ENCODE assay signal across 19 cellular contexts in genomic region chr10:88038268-88038667, GRCh38.
DNase-seq lines count a peak whose midpoint lies in the region; ATAC-seq and TF ChIP-seq lines count a peak whose summit lies in the region.
"Had no signal": no experiment of that assay in that cellular context is flagged by ENCODE, and none has a peak within 500 bp of the region (broad histone marks: within the 10 kb centered on the region; RNA-seq: fewer than 3 reads in every experiment).

No MANE protein-coding gene starts in this region.

- H3K36me3 ChIP-seq in PC-9 (ENCODE audit: low read depth) (no peaks in the 10 kb centered on the region), fibroblast of lung (ENCODE audit: control insufficient read depth, insufficient read depth, low read length) (no peaks in the 10 kb centered on the region), PC-3 (ENCODE audit: low read depth, low read length) (no peaks in the 10 kb centered on the region)
- H3K36me3 ChIP-seq: HAP-1, heart left ventricle, transverse colon had no signal

- CTCF ChIA-PET in AG04450 (lab: Charles Lee) = no interaction called here
- CTCF ChIA-PET in PC-9 (lab: Charles Lee) = no interaction called here
- CTCF ChIA-PET in WTC11 (lab: Charles Lee) = no interaction called here
- CTCF ChIA-PET in PC-3 (lab: Charles Lee) = no interaction called here

- H3K27ac Mint-ChIP-seq in HFFc6 = 0 out of 2 replicates have a peak overlapping the region, but pooled peaks have one; percentile 29
- H3K27ac Mint-ChIP-seq in WTC11 = no peak overlapping the region
- H3K27ac Mint-ChIP-seq: activated CD4-positive, alpha-beta memory T cell treated with anti-CD3 and anti-CD28 coated beads for 36 hours; endodermal cell had no signal

- no TSS peak for BruUV-seq in PC-9 (replicated peaks; lab: Mats Ljungman, UMichigan)
- no TSS peak for BruUV-seq in PC-3 (replicated peaks; lab: Mats Ljungman, UMichigan)

- H3K4me2 ChIP-seq in PC-9 (peak overlapping the region; percentile 13; the same call in 1 of the 2 replicates), fibroblast of lung (ENCODE audit: extremely low read depth, insufficient read depth, low read length) (no peak overlapping the region), PC-3 (ENCODE audit: low read length) (no peak overlapping the region)

- H3K4me3 ChIP-seq in AG04450 (ENCODE audit: low read depth, low read length) = no peak overlapping the region
- no peak overlapping the region for H3K4me3 ChIP-seq in PC-9
- no peak overlapping the region for H3K4me3 ChIP-seq in fibroblast of lung (replicated peaks in 1 of 4; ENCODE audit: control extremely low read depth in 1 of 4, insufficient read depth in 1 of 4, low read depth in 3 of 4, low read length in 4 of 4)
- no peak overlapping the region for H3K4me3 ChIP-seq in PC-3 (ENCODE audit: low read length)
- H3K4me3 ChIP-seq: body of pancreas, HAP-1, heart left ventricle, transverse colon had no signal

- H3K9me2 ChIP-seq in PC-9 (ENCODE audit: insufficient read depth) (no peaks in the 10 kb centered on the region), PC-3 (replicated peaks; ENCODE audit: low read length) (no peaks in the 10 kb centered on the region)

- H3K27me3 Mint-ChIP-seq in HFFc6 (ENCODE audit: insufficient read depth) = no peaks in the 10 kb centered on the region; the same call in 1 of the 2 replicates
- no peaks in the 10 kb centered on the region; the same call in 1 of the 2 replicates for H3K27me3 Mint-ChIP-seq in WTC11 (ENCODE audit: low read depth)
- H3K27me3 Mint-ChIP-seq: activated CD4-positive, alpha-beta memory T cell treated with anti-CD3 and anti-CD28 coated beads for 36 hours had no signal

- TF ChIP-seq CTCF in AG04450 (IDR thresholded peaks at IDR 0.05; ENCODE audit: low read depth, low read length) (no peak), HFFc6 (IDR thresholded peaks at IDR 0.05) (no peak), PC-9 (conservative IDR thresholded peaks at IDR 0.05) (no peak), fibroblast of lung (conservative IDR thresholded peaks at IDR 0.05 in 1 of 2, IDR thresholded peaks at IDR 0.05 in 1 of 2; ENCODE audit: low read depth in 1 of 2, low read length in 2 of 2) (no peak), WTC11 (IDR thresholded peaks at IDR 0.05) (no peak), PC-3 (conservative IDR thresholded peaks at IDR 0.05; ENCODE audit: low read depth, low read length) (no peak)

- POLR2A ChIA-PET in AG04450 (lab: Yijun Ruan, JAX) (interaction anchor here (0.6 kb wide), 1 partner anchor 12 kb away, joined by 6 read pairs; no protein-coding TSS in a partner anchor), PC-9 (lab: Charles Lee; ENCODE audit: unreplicated experiment) (no interaction called here), WTC11 (lab: Charles Lee) (no interaction called here), PC-3 (lab: Charles Lee; ENCODE audit: unreplicated experiment) (no interaction called here)

- H4K20me1 ChIP-seq in PC-9 (ENCODE audit: insufficient read depth) (no peaks in the 10 kb centered on the region), fibroblast of lung (ENCODE audit: control insufficient read depth, extremely low read depth, insufficient read depth, low read length) (no peaks in the 10 kb centered on the region), PC-3 (ENCODE audit: low read length) (no peaks in the 10 kb centered on the region)

- no peaks in the 10 kb centered on the region for H3K79me2 ChIP-seq in PC-9 (ENCODE audit: low read depth)
- no peaks in the 10 kb centered on the region for H3K79me2 ChIP-seq in fibroblast of lung (ENCODE audit: control insufficient read depth, insufficient read depth, low read length)
- H3K79me2 ChIP-seq in PC-3 (ENCODE audit: low read length) = no peaks in the 10 kb centered on the region
- H3K79me2 ChIP-seq: parathyroid adenoma had no signal

- no peaks in the 10 kb centered on the region for H3K9me3 Mint-ChIP-seq in HFFc6
- peaks cover 5% of the 10 kb centered on the region for H3K9me3 Mint-ChIP-seq in WTC11
- H3K9me3 Mint-ChIP-seq: activated CD4-positive, alpha-beta memory T cell treated with anti-CD3 and anti-CD28 coated beads for 36 hours; endodermal cell had no signal

- no peak for ATAC-seq in WTC11
- no peak for ATAC-seq in HG03108 (IDR thresholded peaks at IDR 0.05; ENCODE audit: unreplicated experiment)
- no peak for ATAC-seq in PC-3
- ATAC-seq: body of pancreas, heart left ventricle had no signal

- H3K27ac ChIP-seq in AG04450 (ENCODE audit: low read depth, low read length) (no peak overlapping the region), PC-9 (no peak overlapping the region), fibroblast of lung (ENCODE audit: insufficient read depth, low read length) (no peak overlapping the region), PC-3 (ENCODE audit: low read length) (no peak overlapping the region)
- H3K27ac ChIP-seq: body of pancreas, heart left ventricle, parathyroid adenoma, transverse colon had no signal

- H3K4me1 ChIP-seq in PC-9 (replicated peaks; ENCODE audit: insufficient read depth) (peaks cover 30% of the 10 kb centered on the region), fibroblast of lung (ENCODE audit: control insufficient read depth, extremely low read depth, insufficient read depth, low read length) (peaks cover 18% of the 10 kb centered on the region), PC-3 (ENCODE audit: insufficient read depth, low read length) (no peaks in the 10 kb centered on the region)
- H3K4me1 ChIP-seq: HAP-1, parathyroid adenoma, transverse colon had no signal

- H3K4me1 Mint-ChIP-seq in HFFc6 (ENCODE audit: low read depth) (peaks cover 67% of the 10 kb centered on the region), WTC11 (peaks cover 18% of the 10 kb centered on the region)

- peaks cover 2% of the 10 kb centered on the region; the same call in 1 of the 2 replicates for H3K9me3 ChIP-seq in AG04450 (ENCODE audit: control insufficient read depth, insufficient read depth, low read length)
- H3K9me3 ChIP-seq in PC-9 (ENCODE audit: insufficient read depth, low read depth) = no peaks in the 10 kb centered on the region
- no peaks in the 10 kb centered on the region for H3K9me3 ChIP-seq in fibroblast of lung (ENCODE audit: control insufficient read depth, insufficient read depth, low read depth, low read length)
- H3K9me3 ChIP-seq in PC-3 (ENCODE audit: low read length) = no peaks in the 10 kb centered on the region
- H3K9me3 ChIP-seq: body of pancreas, HAP-1, heart left ventricle, transverse colon had no signal

- H3F3A ChIP-seq in PC-9 (ENCODE audit: insufficient read depth, low read depth) (no peaks in the 10 kb centered on the region; the same call in 1 of the 2 replicates), PC-3 (ENCODE audit: low read length, unreplicated experiment) (no peaks in the 10 kb centered on the region)

- H3K9ac ChIP-seq in fibroblast of lung (ENCODE audit: insufficient read depth, low read length) = no peak overlapping the region
- no peak overlapping the region for H3K9ac ChIP-seq in PC-3 (ENCODE audit: low read length)
- H3K9ac ChIP-seq: parathyroid adenoma had no signal

- intact Hi-C loops in PC-9 (cut with micrococcal nuclease; ENCODE audit: unreplicated experiment) = no loop called here
- intact Hi-C loops in PC-3 (cut with micrococcal nuclease) = no loop called here

- H2AFZ ChIP-seq in PC-9 = no peak overlapping the region
- no peak overlapping the region for H2AFZ ChIP-seq in fibroblast of lung (ENCODE audit: low read length)
- no peak overlapping the region for H2AFZ ChIP-seq in PC-3 (ENCODE audit: low read length)
- H2AFZ ChIP-seq: parathyroid adenoma had no signal

- no peak overlapping the region for H3K4me3 Mint-ChIP-seq in HFFc6
- no peak overlapping the region for H3K4me3 Mint-ChIP-seq in WTC11
- H3K4me3 Mint-ChIP-seq: activated CD4-positive, alpha-beta memory T cell treated with anti-CD3 and anti-CD28 coated beads for 36 hours; endodermal cell had no signal

- H3K36me3 Mint-ChIP-seq in HFFc6 (ENCODE audit: low read depth) (no peaks in the 10 kb centered on the region), WTC11 (no peaks in the 10 kb centered on the region; the same call in 1 of the 2 replicates)
- H3K36me3 Mint-ChIP-seq: activated CD4-positive, alpha-beta memory T cell treated with anti-CD3 and anti-CD28 coated beads for 36 hours had no signal

- H3K27me3 ChIP-seq in AG04450 (ENCODE audit: control insufficient read depth, insufficient read depth, low read length) = no peaks in the 10 kb centered on the region
- no peaks in the 10 kb centered on the region for H3K27me3 ChIP-seq in PC-9 (ENCODE audit: insufficient read depth, low read depth)
- no peaks in the 10 kb centered on the region for H3K27me3 ChIP-seq in fibroblast of lung (ENCODE audit: control insufficient read depth, insufficient read depth, low read length)
- H3K27me3 ChIP-seq in PC-3 (ENCODE audit: low read length) = no peaks in the 10 kb centered on the region
- H3K27me3 ChIP-seq: body of pancreas, heart left ventricle, transverse colon had no signal

- peak; percentile 84 for DNase-seq in AG04450 (ENCODE audit: low read depth, low spot score)
- peak; percentile 50 for DNase-seq in HFFc6
- DNase-seq in PC-9 = peak in 1 of 2 experiments; percentile 53
- DNase-seq in fibroblast of lung (ENCODE audit: low read depth in 2 of 2) = peak; percentile 93 to 94
- DNase-seq in WTC11 (ENCODE audit: low spot score) = no peak
- no peak for DNase-seq in hippocampal formation (lab: John Stamatoyannopoulos, UW)
- no peak for DNase-seq in PC-3
- DNase-seq: activated CD4-positive, alpha-beta memory T cell treated with anti-CD3 and anti-CD28 coated beads for 36 hours; body of pancreas; endodermal cell; heart left ventricle; NCI-H1436; NCI-H526; SIG-M5; stimulated activated CD8-positive, alpha-beta memory T cell treated with anti-CD3 and anti-CD28 coated beads, Interleukin-4, amount 100 ng/mL, for 48 hours; transverse colon had no signal

TF ChIP-seq in WTC11, 78 proteins besides CTCF, POLR2A, EP300 and RAD21:
- TF ChIP-seq ZBTB43 (CRISPR knock-in tag; IDR thresholded peaks at IDR 0.05) (no peak), TCF7 (CRISPR knock-in tag; IDR thresholded peaks at IDR 0.05; ENCODE audit: low read depth) (no peak), FOXP1 (CRISPR knock-in tag; IDR thresholded peaks at IDR 0.05; ENCODE audit: borderline replicate concordance) (no peak)

Comparison
In these comparisons a context has a peak if more than half of its experiments do, and no peak if none do; other contexts are left out.
1. DNase-seq: peak in AG04450 (single experiment), HFFc6 (single experiment) and fibroblast of lung (2 of 2); none in WTC11 (single experiment), hippocampal formation (0 of 2) and PC-3 (single experiment).